9 cellular contexts compared by ENCODE assay signal in genomic region chrX:21926527-21927278, GRCh38. TPM values are rescaled to one million over a fixed set of nuclear protein-coding genes. Genes with fewer than 3 reads are reported as not detected.
DNase-seq lines count a peak whose midpoint lies in the region; ATAC-seq and TF ChIP-seq lines count a peak whose summit lies in the region.
"Had no signal": no experiment of that assay in that cellular context is flagged by ENCODE, and none has a peak within 500 bp of the region (broad histone marks: within the 10 kb centered on the region; RNA-seq: fewer than 3 reads in every experiment).

No MANE protein-coding gene starts in this region.

- H3K4me3 Mint-ChIP-seq in activated T-helper 2 cell treated with anti-CD3 and anti-CD28 coated beads, Interferon-gamma antibody, Interleukin-2, Interleukin-4, amounts not matched to agents 10 μg/mL and 5 μg/mL and 100 μg/mL, durations not matched to agents 14 hours and 24 hours and 36 hours (ENCODE audit: low read depth) = no peak overlapping the region
- H3K4me3 Mint-ChIP-seq in stimulated activated memory B cell treated with anti-CD40 and anti-IgM and Interleukin-4, amounts not matched to agents 10 μg/mL and 1 μg/mL and 100 μg/mL, for 72 hours = no peak overlapping the region

- H3K4me1 Mint-ChIP-seq in activated T-helper 2 cell treated with anti-CD3 and anti-CD28 coated beads, Interferon-gamma antibody, Interleukin-2, Interleukin-4, amounts not matched to agents 10 μg/mL and 5 μg/mL and 100 μg/mL, durations not matched to agents 14 hours and 24 hours and 36 hours (ENCODE audit: low read depth) = peaks cover 29% of the 10 kb centered on the region
- H3K4me1 Mint-ChIP-seq in stimulated activated memory B cell treated with anti-CD40 and anti-IgM and Interleukin-4, amounts not matched to agents 10 μg/mL and 1 μg/mL and 100 μg/mL, for 72 hours = peaks cover 5% of the 10 kb centered on the region

- peaks cover 15% of the 10 kb centered on the region for H3K9me3 Mint-ChIP-seq in activated T-helper 2 cell treated with anti-CD3 and anti-CD28 coated beads, Interferon-gamma antibody, Interleukin-2, Interleukin-4, amounts not matched to agents 10 μg/mL and 5 μg/mL and 100 μg/mL, durations not matched to agents 14 hours and 24 hours and 36 hours
- H3K9me3 Mint-ChIP-seq in stimulated activated memory B cell treated with anti-CD40 and anti-IgM and Interleukin-4, amounts not matched to agents 10 μg/mL and 1 μg/mL and 100 μg/mL, for 72 hours = peaks cover 3% of the 10 kb centered on the region

- H3K4me3 ChIP-seq in lower leg skin (ENCODE audit: low read depth, poor library complexity, severe bottlenecking) = no peak overlapping the region
- H3K4me3 ChIP-seq: BLaER1 had no signal

- no peak for DNase-seq in activated CD4-positive, CD25-positive, alpha-beta regulatory T cell treated with anti-CD3 and anti-CD28 coated beads, Interleukin-2, amount 50 U/mL, for 72 hours
- no peak for DNase-seq in activated T-helper 2 cell treated with anti-CD3 and anti-CD28 coated beads, Interferon-gamma antibody, Interleukin-2, Interleukin-4, amounts not matched to agents 10 μg/mL and 5 μg/mL and 100 μg/mL, durations not matched to agents 14 hours and 24 hours and 36 hours (ENCODE audit: low spot score)
- DNase-seq in kidney glomerular epithelial cell (lab: John Stamatoyannopoulos, UW) (peak; percentile 84), lower leg skin (ENCODE audit: low spot score in 2 of 2) (no peak)

- ATAC-seq in activated CD4-positive, CD25-positive, alpha-beta regulatory T cell treated with anti-CD3 and anti-CD28 coated beads, Interleukin-2, amount 50 U/mL, for 24 hours = peak; percentile 93 to 94
- ATAC-seq in HG03520 (IDR thresholded peaks at IDR 0.05; ENCODE audit: unreplicated experiment) (peak; percentile 89), HG03135 (IDR thresholded peaks at IDR 0.05; ENCODE audit: unreplicated experiment) (no peak)
- ATAC-seq in stimulated activated memory B cell treated with anti-CD40 and anti-IgM and Interleukin-4, amounts not matched to agents 10 μg/mL and 1 μg/mL and 100 μg/mL, for 72 hours = no peak

- intact Hi-C loops in activated T-helper 2 cell treated with anti-CD3 and anti-CD28 coated beads, Interferon-gamma antibody, Interleukin-2, Interleukin-4, amounts not matched to agents 10 μg/mL and 5 μg/mL and 100 μg/mL, durations not matched to agents 14 hours and 24 hours and 36 hours (cut with micrococcal nuclease) = loop anchor here (2.0 to 5.0 kb wide), 3 partner anchors 14 to 1329 kb away; partner anchors contain the start of gene SMS
- intact Hi-C loops in lower leg skin (cut with DNase I; ENCODE audit: low total_unique reads) = loop anchor here (5.0 kb wide), 1 partner anchor 271 kb away; no protein-coding TSS in a partner anchor

- no peak for TF ChIP-seq POLR2A in lower leg skin (IDR thresholded peaks at IDR 0.05)

- no peak for TF ChIP-seq CTCF in lower leg skin (IDR thresholded peaks at IDR 0.05)

- H3K27me3 Mint-ChIP-seq in activated T-helper 2 cell treated with anti-CD3 and anti-CD28 coated beads, Interferon-gamma antibody, Interleukin-2, Interleukin-4, amounts not matched to agents 10 μg/mL and 5 μg/mL and 100 μg/mL, durations not matched to agents 14 hours and 24 hours and 36 hours (ENCODE audit: low read depth) = no peaks in the 10 kb centered on the region
- H3K27me3 Mint-ChIP-seq in stimulated activated memory B cell treated with anti-CD40 and anti-IgM and Interleukin-4, amounts not matched to agents 10 μg/mL and 1 μg/mL and 100 μg/mL, for 72 hours = no peaks in the 10 kb centered on the region

- H3K36me3 Mint-ChIP-seq in activated T-helper 2 cell treated with anti-CD3 and anti-CD28 coated beads, Interferon-gamma antibody, Interleukin-2, Interleukin-4, amounts not matched to agents 10 μg/mL and 5 μg/mL and 100 μg/mL, durations not matched to agents 14 hours and 24 hours and 36 hours (ENCODE audit: low read depth) = peaks cover 12% of the 10 kb centered on the region
- H3K36me3 Mint-ChIP-seq in stimulated activated memory B cell treated with anti-CD40 and anti-IgM and Interleukin-4, amounts not matched to agents 10 μg/mL and 1 μg/mL and 100 μg/mL, for 72 hours = peaks cover 20% of the 10 kb centered on the region

- peak overlapping the region; percentile 83 for H3K27ac Mint-ChIP-seq in activated T-helper 2 cell treated with anti-CD3 and anti-CD28 coated beads, Interferon-gamma antibody, Interleukin-2, Interleukin-4, amounts not matched to agents 10 μg/mL and 5 μg/mL and 100 μg/mL, durations not matched to agents 14 hours and 24 hours and 36 hours
- H3K27ac Mint-ChIP-seq in stimulated activated memory B cell treated with anti-CD40 and anti-IgM and Interleukin-4, amounts not matched to agents 10 μg/mL and 1 μg/mL and 100 μg/mL, for 72 hours = no peak overlapping the region

- 22 to 34% methylated on average over 6 of the region's 6 CpGs for WGBS in lower leg skin, 2 donors

RNA-seq across cellular contexts. Expression of gene SMS, which starts 13.8 kb away (rescaled TPM):
- total RNA-seq in activated T-helper 2 cell treated with anti-CD3 and anti-CD28 coated beads, Interferon-gamma antibody, Interleukin-2, Interleukin-4, amounts not matched to agents 10 μg/mL and 5 μg/mL and 100 μg/mL, durations not matched to agents 14 hours and 24 hours and 36 hours = 143 TPM in 2 replicates
- total RNA-seq in lower leg skin = 10 to 100 TPM; 20.2 to 30.6 (median 24.0) TPM

Comparison
In these comparisons a context has a peak if more than half of its experiments do, and no peak if none do; other contexts are left out.
1. ATAC-seq: peak in activated CD4-positive, CD25-positive, alpha-beta regulatory T cell treated with anti-CD3 and anti-CD28 coated beads, Interleukin-2, amount 50 U/mL, for 24 hours (2 of 2) and HG03520 (single experiment); none in stimulated activated memory B cell treated with anti-CD40 and anti-IgM and Interleukin-4, amounts not matched to agents 10 μg/mL and 1 μg/mL and 100 μg/mL, for 72 hours (single experiment) and HG03135 (single experiment).